ENCODE assay signal across 2 cellular contexts in the genomic region with DNA sequence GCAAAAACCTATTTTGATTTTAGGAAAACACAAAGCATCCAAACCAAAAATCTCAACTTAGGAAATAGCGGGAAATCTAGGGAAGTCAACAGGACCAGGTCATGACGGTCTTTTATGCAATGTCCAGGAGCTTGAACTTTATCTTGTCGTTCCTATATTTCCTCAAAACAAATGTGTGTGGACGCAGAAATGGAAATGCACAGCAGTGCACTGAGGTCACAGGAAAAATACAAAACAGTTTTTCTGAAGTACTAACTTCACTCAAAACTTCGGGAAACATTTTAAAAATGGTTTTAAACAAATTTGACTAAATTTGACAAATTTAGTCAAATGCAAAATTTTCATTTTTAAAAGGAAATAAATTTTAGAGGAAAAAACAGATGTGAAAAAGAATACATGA.
TF ChIP-seq lines count a peak whose summit lies in the region.

No MANE protein-coding gene starts in this region.

TF ChIP-seq in HepG2, 621 proteins besides CTCF, POLR2A, EP300 and RAD21:
- TF ChIP-seq ZNF7 (CRISPR knock-in tag; IDR thresholded peaks at IDR 0.05), result peak; percentile 71; the same call in 1 of the 2 replicates
- TF ChIP-seq, protein P1, sequence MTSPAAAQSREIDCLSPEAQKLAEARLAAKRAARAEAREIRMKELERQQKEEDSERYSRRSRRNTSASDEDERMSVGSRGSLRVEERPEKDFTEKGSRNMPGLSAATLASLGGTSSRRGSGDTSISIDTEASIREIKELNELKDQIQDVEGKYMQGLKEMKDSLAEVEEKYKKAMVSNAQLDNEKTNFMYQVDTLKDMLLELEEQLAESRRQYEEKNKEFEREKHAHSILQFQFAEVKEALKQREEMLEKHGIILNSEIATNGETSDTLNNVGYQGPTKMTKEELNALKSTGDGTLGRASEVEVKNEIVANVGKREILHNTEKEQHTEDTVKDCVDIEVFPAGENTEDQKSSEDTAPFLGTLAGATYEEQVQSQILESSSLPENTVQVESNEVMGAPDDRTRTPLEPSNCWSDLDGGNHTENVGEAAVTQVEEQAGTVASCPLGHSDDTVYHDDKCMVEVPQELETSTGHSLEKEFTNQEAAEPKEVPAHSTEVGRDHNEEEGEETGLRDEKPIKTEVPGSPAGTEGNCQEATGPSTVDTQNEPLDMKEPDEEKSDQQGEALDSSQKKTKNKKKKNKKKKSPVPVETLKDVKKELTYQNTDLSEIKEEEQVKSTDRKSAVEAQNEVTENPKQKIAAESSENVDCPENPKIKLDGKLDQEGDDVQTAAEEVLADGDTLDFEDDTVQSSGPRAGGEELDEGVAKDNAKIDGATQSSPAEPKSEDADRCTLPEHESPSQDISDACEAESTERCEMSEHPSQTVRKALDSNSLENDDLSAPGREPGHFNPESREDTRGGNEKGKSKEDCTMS (CRISPR knock-in tag; conservative IDR thresholded peaks at IDR 0.05), result no peak
TF ChIP-seq in HepG2: peak in this region for 1.

TF ChIP-seq in K562, 482 proteins besides CTCF, POLR2A, EP300 and RAD21:
- TF ChIP-seq, protein P2, sequence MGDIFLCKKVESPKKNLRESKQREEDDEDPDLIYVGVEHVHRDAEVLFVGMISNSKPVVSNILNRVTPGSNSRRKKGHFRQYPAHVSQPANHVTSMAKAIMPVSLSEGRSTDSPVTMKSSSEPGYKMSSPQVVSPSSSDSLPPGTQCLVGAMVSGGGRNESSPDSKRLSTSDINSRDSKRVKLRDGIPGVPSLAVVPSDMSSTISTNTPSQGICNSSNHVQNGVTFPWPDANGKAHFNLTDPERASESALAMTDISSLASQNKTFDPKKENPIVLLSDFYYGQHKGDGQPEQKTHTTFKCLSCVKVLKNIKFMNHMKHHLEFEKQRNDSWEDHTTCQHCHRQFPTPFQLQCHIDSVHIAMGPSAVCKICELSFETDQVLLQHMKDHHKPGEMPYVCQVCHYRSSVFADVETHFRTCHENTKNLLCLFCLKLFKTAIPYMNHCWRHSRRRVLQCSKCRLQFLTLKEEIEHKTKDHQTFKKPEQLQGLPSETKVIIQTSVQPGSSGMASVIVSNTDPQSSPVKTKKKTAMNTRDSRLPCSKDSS (IDR thresholded peaks at IDR 0.05; ENCODE audit: low read depth, partially characterized antibody), result no peak
- TF ChIP-seq ZC3H8 (IDR thresholded peaks at IDR 0.05) (no peak), CBX8 (IDR thresholded peaks at IDR 0.05; ENCODE audit: borderline replicate concordance, extremely low read depth, low read depth, low read length, poor library complexity, severe bottlenecking) (peak; percentile 85), ZFP36 (IDR thresholded peaks at IDR 0.05; ENCODE audit: low read depth, low read length, partially characterized antibody) (peak; percentile 50), RNF2 (IDR thresholded peaks at IDR 0.05) (0 out of 2 replicates have a peak, but pooled peaks have one; percentile 25)
